In the genomic region with DNA sequence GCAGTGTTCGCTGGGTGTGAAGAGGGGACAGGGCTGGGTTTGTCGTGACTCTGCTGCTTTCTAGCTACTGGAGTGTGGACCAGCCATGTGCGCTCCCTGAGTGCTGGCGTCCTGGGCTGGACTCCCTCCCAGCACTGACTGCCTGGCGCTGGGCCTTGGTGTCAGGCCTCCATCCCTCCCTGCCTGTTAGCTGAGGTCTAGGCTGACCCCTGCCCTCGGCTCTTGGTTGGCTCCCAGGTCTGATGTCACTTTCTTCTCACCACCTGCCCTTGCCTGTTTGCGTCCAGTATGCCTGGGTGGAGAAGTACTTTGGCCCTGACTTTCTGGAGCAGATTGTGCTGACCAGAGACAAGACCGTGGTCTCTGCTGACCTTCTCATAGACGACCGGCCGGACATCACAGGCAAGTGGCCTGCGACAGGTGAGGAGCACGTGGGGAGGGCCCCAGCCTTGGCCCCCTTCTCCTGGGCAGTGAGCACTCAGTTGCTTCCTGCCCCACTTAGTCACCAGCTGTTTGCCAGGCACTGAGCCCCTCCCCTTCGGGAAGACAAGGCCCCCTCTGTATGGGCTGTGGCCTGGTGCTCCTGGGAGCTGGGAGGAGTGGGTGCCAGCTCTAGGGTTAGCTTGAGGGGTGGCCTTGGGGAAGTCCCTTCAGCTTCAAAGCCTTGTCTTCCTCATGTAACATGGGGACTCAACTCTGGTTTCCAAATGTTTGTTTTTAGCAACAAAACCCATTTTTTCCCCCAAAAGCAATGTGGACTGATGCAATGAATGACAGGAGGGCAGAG, we compare ENCODE assay signal across 23 cellular contexts. TPM values are rescaled to one million over a fixed set of nuclear protein-coding genes. Genes with fewer than 3 reads are reported as not detected.
A peak's percentile ranks its signal among the peaks of the same experiment; 100 is the strongest.
DNase-seq lines count a peak whose midpoint lies in the region; ATAC-seq, FAIRE-seq and TF ChIP-seq lines count a peak whose summit lies in the region.
"Had no signal": no experiment of that assay in that cellular context is flagged by ENCODE, and none has a peak within 500 bp of the region (broad histone marks: within the 10 kb centered on the region; RNA-seq: fewer than 3 reads in every experiment).

No MANE protein-coding gene starts in this region.

- no peaks in the 10 kb centered on the region for H3K27me3 ChIP-seq in neuronal stem cell (ENCODE audit: control insufficient read depth in 3 of 3, insufficient read depth in 3 of 3, low read depth in 1 of 3, low read length in 3 of 3)
- H3K27me3 ChIP-seq: testis, vagina had no signal

- peak overlapping the region; percentile 43 for H2BK12ac ChIP-seq in neuronal stem cell (ENCODE audit: low read length)

- no peaks in the 10 kb centered on the region for H3K79me1 ChIP-seq in neuronal stem cell (ENCODE audit: low read depth, low read length)

- peak overlapping the region; percentile 91 for H3K14ac ChIP-seq in neuronal stem cell (ENCODE audit: low read length)

- H3K27me3 Mint-ChIP-seq in natural killer cell treated with Interleukin-12 subunit alpha and Interleukin-12 subunit beta and Interleukin-15 and Interleukin-18, amount 100 ng/mL, for 72 hours: no peaks in the 10 kb centered on the region
- no peaks in the 10 kb centered on the region for H3K27me3 Mint-ChIP-seq in natural killer cell (ENCODE audit: low read depth in 2 of 2)
- H3K27me3 Mint-ChIP-seq in immature natural killer cell (ENCODE audit: low read depth in 3 of 3): peaks cover 0 to 1% (median 0%) of the 10 kb centered on the region in 3 donors
- H3K27me3 Mint-ChIP-seq in activated T-cell treated with anti-CD3 and anti-CD28 coated beads, Interleukin-2, amount 50 U/mL, for 24 hours: no peaks in the 10 kb centered on the region
- H3K27me3 Mint-ChIP-seq: activated CD4-positive, alpha-beta memory T cell treated with anti-CD3 and anti-CD28 coated beads, Interleukin-2, amount 10 ng/mL, durations not matched to agents 7 days and 5 days; CD4-positive, CD25-positive, alpha-beta regulatory T cell had no signal

- no peak overlapping the region for H3K4me3 Mint-ChIP-seq in natural killer cell treated with Interleukin-12 subunit alpha and Interleukin-12 subunit beta and Interleukin-15 and Interleukin-18, amount 100 ng/mL, for 72 hours
- H3K4me3 Mint-ChIP-seq in natural killer cell (no peak overlapping the region), immature natural killer cell (no peak overlapping the region)
- H3K4me3 Mint-ChIP-seq in activated T-cell treated with anti-CD3 and anti-CD28 coated beads, Interleukin-2, amount 50 U/mL, for 24 hours: no peak overlapping the region
- H3K4me3 Mint-ChIP-seq: activated CD4-positive, alpha-beta memory T cell treated with anti-CD3 and anti-CD28 coated beads, Interleukin-2, amount 10 ng/mL, durations not matched to agents 7 days and 5 days; CD4-positive, CD25-positive, alpha-beta regulatory T cell; T-helper 2 cell treated with Interferon-gamma antibody and Interleukin-4, amounts not matched to agents 5 μg/mL and 100 μg/mL, for 36 hours had no signal

- H3K27ac ChIP-seq in neuronal stem cell (replicated peaks; ENCODE audit: low read length): no peak overlapping the region
- H3K27ac ChIP-seq: lower lobe of right lung, sigmoid colon, testis, vagina had no signal

- no peak overlapping the region for H4K91ac ChIP-seq in neuronal stem cell (ENCODE audit: low read depth, low read length, poor library complexity)

- H3K9ac ChIP-seq in neuronal stem cell (ENCODE audit: low read depth, low read length, poor library complexity): no peak overlapping the region
- H3K9ac ChIP-seq: SK-N-SH had no signal

- intact Hi-C loops in natural killer cell (cut with micrococcal nuclease) (no loop called here), cardiac septum (cut with DNase I) (no loop called here)

- no peak overlapping the region for H3K4me2 ChIP-seq in neuronal stem cell (ENCODE audit: insufficient read depth, low read length, poor library complexity, severe bottlenecking)
- H3K4me2 ChIP-seq: SK-N-SH had no signal

- no peaks in the 10 kb centered on the region for H3K4me1 Mint-ChIP-seq in natural killer cell treated with Interleukin-12 subunit alpha and Interleukin-12 subunit beta and Interleukin-15 and Interleukin-18, amount 100 ng/mL, for 72 hours (ENCODE audit: low read depth in 2 of 2)
- no peaks in the 10 kb centered on the region for H3K4me1 Mint-ChIP-seq in natural killer cell
- H3K4me1 Mint-ChIP-seq in immature natural killer cell: no peaks in the 10 kb centered on the region
- H3K4me1 Mint-ChIP-seq in activated T-cell treated with anti-CD3 and anti-CD28 coated beads, Interleukin-2, amount 50 U/mL, for 24 hours (ENCODE audit: low read depth): no peaks in the 10 kb centered on the region
- H3K4me1 Mint-ChIP-seq: activated CD4-positive, alpha-beta memory T cell treated with anti-CD3 and anti-CD28 coated beads, Interleukin-2, amount 10 ng/mL, durations not matched to agents 7 days and 5 days; CD4-positive, CD25-positive, alpha-beta regulatory T cell had no signal

- TF ChIP-seq CTCF in natural killer cell (IDR thresholded peaks at IDR 0.05): no peak

- no peak for ATAC-seq in natural killer cell treated with Interleukin-12 subunit alpha and Interleukin-12 subunit beta and Interleukin-15 and Interleukin-18, amount 100 ng/mL, for 72 hours
- ATAC-seq in natural killer cell: no peak
- ATAC-seq: lower lobe of right lung had no signal

- H3K36me3 Mint-ChIP-seq in natural killer cell treated with Interleukin-12 subunit alpha and Interleukin-12 subunit beta and Interleukin-15 and Interleukin-18, amount 100 ng/mL, for 72 hours: no peaks in the 10 kb centered on the region
- H3K36me3 Mint-ChIP-seq in natural killer cell (no peaks in the 10 kb centered on the region), immature natural killer cell (peaks cover 0 to 3% (median 0%) of the 10 kb centered on the region in 3 donors)
- H3K36me3 Mint-ChIP-seq in activated T-cell treated with anti-CD3 and anti-CD28 coated beads, Interleukin-2, amount 50 U/mL, for 24 hours (ENCODE audit: low read depth): no peaks in the 10 kb centered on the region

- H2BK15ac ChIP-seq in neuronal stem cell (ENCODE audit: low read length): peak overlapping the region; percentile 3

- no peak overlapping the region for H4K8ac ChIP-seq in neuronal stem cell (ENCODE audit: low read depth, low read length)

- no peak for FAIRE-seq in H54 (lab: Jason Lieb, UNC)
- FAIRE-seq: astrocyte had no signal

- no peak overlapping the region for H3K23ac ChIP-seq in neuronal stem cell (ENCODE audit: low read depth, low read length, poor library complexity)

- H2AFZ ChIP-seq in neuronal stem cell (ENCODE audit: low read length): no peak overlapping the region

- peak; percentile 51 for DNase-seq in natural killer cell treated with Interleukin-12 subunit alpha and Interleukin-12 subunit beta and Interleukin-15 and Interleukin-18, amount 100 ng/mL, for 72 hours (ENCODE audit: low spot score)
- DNase-seq in natural killer cell (no peak), cardiac septum (ENCODE audit: low spot score) (peak; percentile 67), neuronal stem cell (ENCODE audit: low spot score) (no peak), NCI-H2029 treated with DMSO at 0.1 percent for 48 hours (lab: John Stamatoyannopoulos, UW) (no peak), immature natural killer cell (no peak), H54 (ENCODE audit: insufficient read length, low spot score) (no peak)
- DNase-seq in activated T-cell treated with anti-CD3 and anti-CD28 coated beads, Interleukin-2, amount 50 U/mL, for 24 hours: no peak
- DNase-seq: activated CD4-positive, alpha-beta memory T cell treated with anti-CD3 and anti-CD28 coated beads, Interleukin-2, amount 10 ng/mL, durations not matched to agents 7 days and 5 days; activated naive CD4-positive, alpha-beta T cell treated with anti-CD3 and anti-CD28 coated beads, Interleukin-2, amount 50 U/mL, for 16 hours; CD4-positive, CD25-positive, alpha-beta regulatory T cell; erythroblast; foreskin fibroblast; lower lobe of right lung; NCI-H1436 treated with DMSO at 0.1 percent for 48 hours; NCI-H510A treated with DMSO at 0.1 percent for 48 hours; SK-N-SH; testis had no signal

- no peaks in the 10 kb centered on the region for H3K4me1 ChIP-seq in neuronal stem cell (ENCODE audit: control insufficient read depth in 2 of 2, insufficient read depth in 1 of 2, low read depth in 1 of 2, low read length in 2 of 2)
- H3K4me1 ChIP-seq: HAP-1, lower lobe of right lung, sigmoid colon, testis, vagina had no signal

- no peaks in the 10 kb centered on the region for H3K9me3 Mint-ChIP-seq in natural killer cell treated with Interleukin-12 subunit alpha and Interleukin-12 subunit beta and Interleukin-15 and Interleukin-18, amount 100 ng/mL, for 72 hours
- no peaks in the 10 kb centered on the region for H3K9me3 Mint-ChIP-seq in natural killer cell
- no peaks in the 10 kb centered on the region for H3K9me3 Mint-ChIP-seq in immature natural killer cell
- H3K9me3 Mint-ChIP-seq in activated T-cell treated with anti-CD3 and anti-CD28 coated beads, Interleukin-2, amount 50 U/mL, for 24 hours: no peaks in the 10 kb centered on the region
- H3K9me3 Mint-ChIP-seq: activated CD4-positive, alpha-beta memory T cell treated with anti-CD3 and anti-CD28 coated beads, Interleukin-2, amount 10 ng/mL, durations not matched to agents 7 days and 5 days; CD4-positive, CD25-positive, alpha-beta regulatory T cell; T-helper 2 cell treated with Interferon-gamma antibody and Interleukin-4, amounts not matched to agents 5 μg/mL and 100 μg/mL, for 36 hours had no signal

- no peak overlapping the region for H2BK5ac ChIP-seq in neuronal stem cell (ENCODE audit: low read length)

- H3K27ac Mint-ChIP-seq in natural killer cell treated with Interleukin-12 subunit alpha and Interleukin-12 subunit beta and Interleukin-15 and Interleukin-18, amount 100 ng/mL, for 72 hours: no peak overlapping the region
- no peak overlapping the region for H3K27ac Mint-ChIP-seq in natural killer cell
- no peak overlapping the region for H3K27ac Mint-ChIP-seq in immature natural killer cell
- H3K27ac Mint-ChIP-seq in activated T-cell treated with anti-CD3 and anti-CD28 coated beads, Interleukin-2, amount 50 U/mL, for 24 hours: no peak overlapping the region
- H3K27ac Mint-ChIP-seq: activated CD4-positive, alpha-beta memory T cell treated with anti-CD3 and anti-CD28 coated beads, Interleukin-2, amount 10 ng/mL, durations not matched to agents 7 days and 5 days; T-helper 2 cell treated with Interferon-gamma antibody and Interleukin-4, amounts not matched to agents 5 μg/mL and 100 μg/mL, for 36 hours had no signal

- no peak for TF ChIP-seq POLR2A in H54 (IDR thresholded peaks at IDR 0.05; ENCODE audit: low read depth, low read length)

- no peaks in the 10 kb centered on the region for H3K36me3 ChIP-seq in neuronal stem cell (replicated peaks in 1 of 2; ENCODE audit: control insufficient read depth in 2 of 2, insufficient read depth in 2 of 2, low read length in 2 of 2)
- H3K36me3 ChIP-seq: HAP-1, lower lobe of right lung, vagina had no signal

- H3K4ac ChIP-seq in neuronal stem cell (ENCODE audit: low read length): no peak overlapping the region

- H3K18ac ChIP-seq in neuronal stem cell (ENCODE audit: low read length): peak overlapping the region; percentile 11

- H2BK120ac ChIP-seq in neuronal stem cell (ENCODE audit: low read depth, low read length): no peak overlapping the region

- no peaks in the 10 kb centered on the region for H3K9me3 ChIP-seq in neuronal stem cell (replicated peaks in 1 of 2; ENCODE audit: control insufficient read depth in 2 of 2, insufficient read depth in 1 of 2, low read depth in 1 of 2, low read length in 2 of 2)
- H3K9me3 ChIP-seq: HAP-1, lower lobe of right lung, sigmoid colon, SK-N-SH, testis, vagina had no signal

- no CpG with 5 or more reads among the region's 14 CpGs for WGBS in neuronal stem cell (ENCODE audit: extremely low coverage in 2 of 2, insufficient read length in 2 of 2, insufficient replicate concordance in 1 of 2), 2 donors

- H2AK5ac ChIP-seq in neuronal stem cell (ENCODE audit: low read depth, low read length): peak overlapping the region; percentile 64

- peak overlapping the region in 1 of 2 donors; percentile 36 for H3K4me3 ChIP-seq in neuronal stem cell (ENCODE audit: low read length in 2 of 2)
- H3K4me3 ChIP-seq: HAP-1, lower lobe of right lung, sigmoid colon, testis, vagina had no signal

RNA-seq across cellular contexts. Expression of a gene that starts 41.5 kb away (rescaled TPM):
- 1 to 10 TPM; 2.0 to 4.5 TPM for total RNA-seq in natural killer cell treated with Interleukin-12 subunit alpha and Interleukin-12 subunit beta and Interleukin-15 and Interleukin-18, amount 100 ng/mL, for 72 hours
- 1 to 10 TPM; 3.5 to 4.4 (median 4.1) TPM for total RNA-seq in natural killer cell
- total RNA-seq in cardiac septum: 7.5 TPM
- polyA plus RNA-seq in neuronal stem cell (2013, experiment 1 of 2): 6.8 TPM
- 7.4 TPM for polyA plus RNA-seq in neuronal stem cell (2013, experiment 2 of 2)
- 1 to 10 TPM; 3.2 to 4.6 (median 3.3) TPM for polyA plus RNA-seq in immature natural killer cell

Comparison
In these comparisons a context has a peak if more than half of its experiments do, and no peak if none do; other contexts are left out.
1. DNase-seq: peak in natural killer cell treated with Interleukin-12 subunit alpha and Interleukin-12 subunit beta and Interleukin-15 and Interleukin-18, amount 100 ng/mL, for 72 hours (single experiment) and cardiac septum (single experiment); none in natural killer cell (single experiment), neuronal stem cell (single experiment), NCI-H2029 treated with DMSO at 0.1 percent for 48 hours (single experiment), immature natural killer cell (0 of 3), H54 (single experiment) and activated T-cell treated with anti-CD3 and anti-CD28 coated beads, Interleukin-2, amount 50 U/mL, for 24 hours (single experiment).